ENCODE assay signal across 9 cellular contexts in the genomic region with DNA sequence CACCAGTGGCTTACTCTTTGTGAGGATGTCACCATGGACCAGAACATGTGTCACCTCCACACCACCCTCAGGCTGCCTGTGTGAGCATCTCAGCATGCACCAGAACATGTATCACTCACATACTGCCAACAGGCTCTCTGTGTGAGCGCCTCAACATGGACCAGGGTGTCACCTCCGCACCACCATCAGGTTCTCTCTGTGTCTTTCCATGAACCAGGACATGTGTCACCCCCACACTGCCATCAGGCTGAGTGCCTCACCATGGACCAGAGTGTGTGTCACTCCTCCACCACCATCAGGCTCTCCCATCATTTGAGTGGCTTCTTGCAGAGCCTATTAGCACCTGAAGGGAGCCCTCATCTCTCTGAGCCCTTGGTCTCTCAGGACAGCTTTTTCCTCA.
A peak's percentile ranks its signal among the peaks of the same experiment; 100 is the strongest.
DNase-seq lines count a peak whose midpoint lies in the region; ATAC-seq lines count a peak whose summit lies in the region.
"Had no signal": no experiment of that assay in that cellular context is flagged by ENCODE, and none has a peak within 500 bp of the region (broad histone marks: within the 10 kb centered on the region; RNA-seq: fewer than 3 reads in every experiment).

No MANE protein-coding gene starts in this region.

- H3K36me3 Mint-ChIP-seq in stimulated activated naive CD8-positive, alpha-beta T cell treated with anti-CD3 and anti-CD28 coated beads, Interleukin-15, Interleukin-2, amounts not matched to agents 100 ng/mL and 50 ng/mL, for 24 hours (ENCODE audit: low read depth), result no peaks in the 10 kb centered on the region

- H3K27ac Mint-ChIP-seq in stimulated activated naive CD8-positive, alpha-beta T cell treated with anti-CD3 and anti-CD28 coated beads, Interleukin-15, Interleukin-2, amounts not matched to agents 100 ng/mL and 50 ng/mL, for 24 hours, result peak overlapping the region; percentile 17

- peaks cover 5% of the 10 kb centered on the region for H3K4me1 Mint-ChIP-seq in stimulated activated naive CD8-positive, alpha-beta T cell treated with anti-CD3 and anti-CD28 coated beads, Interleukin-15, Interleukin-2, amounts not matched to agents 100 ng/mL and 50 ng/mL, for 24 hours (ENCODE audit: low read depth)

- H3K9me3 Mint-ChIP-seq in stimulated activated naive CD8-positive, alpha-beta T cell treated with anti-CD3 and anti-CD28 coated beads, Interleukin-15, Interleukin-2, amounts not matched to agents 100 ng/mL and 50 ng/mL, for 24 hours, result no peaks in the 10 kb centered on the region

- H3K4me3 Mint-ChIP-seq in stimulated activated naive CD8-positive, alpha-beta T cell treated with anti-CD3 and anti-CD28 coated beads, Interleukin-15, Interleukin-2, amounts not matched to agents 100 ng/mL and 50 ng/mL, for 24 hours, result no peak overlapping the region

- DNase-seq in activated T-cell treated with anti-CD3 and anti-CD28 coated beads, Interleukin-2, amount 50 U/mL, for 48 hours, result peak; percentile 32 to 50
- DNase-seq in activated T-cell treated with anti-CD3 and anti-CD28 coated beads for 4 hours (no peak), NCI-H446 (lab: John Stamatoyannopoulos, UW) (no peak), NCI-H128 (lab: John Stamatoyannopoulos, UW; ENCODE audit: unreplicated experiment) (no peak), NCI-H524 treated with DMSO at 0.1 percent for 48 hours (lab: John Stamatoyannopoulos, UW) (no peak)
- DNase-seq: cortex of kidney had no signal

- peak; percentile 35 for ATAC-seq in GM21723 (IDR thresholded peaks at IDR 0.05; ENCODE audit: unreplicated experiment)
- peak; percentile 27 for ATAC-seq in HG03280 (IDR thresholded peaks at IDR 0.05; ENCODE audit: unreplicated experiment)

- peaks cover 4% of the 10 kb centered on the region for H3K27me3 Mint-ChIP-seq in stimulated activated naive CD8-positive, alpha-beta T cell treated with anti-CD3 and anti-CD28 coated beads, Interleukin-15, Interleukin-2, amounts not matched to agents 100 ng/mL and 50 ng/mL, for 24 hours

Comparison
In these comparisons a context has a peak if more than half of its experiments do, and no peak if none do; other contexts are left out.
1. DNase-seq: peak in activated T-cell treated with anti-CD3 and anti-CD28 coated beads, Interleukin-2, amount 50 U/mL, for 48 hours (2 of 2); none in activated T-cell treated with anti-CD3 and anti-CD28 coated beads for 4 hours (single experiment), NCI-H446 (0 of 2), NCI-H128 (single experiment) and NCI-H524 treated with DMSO at 0.1 percent for 48 hours (single experiment).